16 cellular contexts compared by ENCODE assay signal in the genomic region with DNA sequence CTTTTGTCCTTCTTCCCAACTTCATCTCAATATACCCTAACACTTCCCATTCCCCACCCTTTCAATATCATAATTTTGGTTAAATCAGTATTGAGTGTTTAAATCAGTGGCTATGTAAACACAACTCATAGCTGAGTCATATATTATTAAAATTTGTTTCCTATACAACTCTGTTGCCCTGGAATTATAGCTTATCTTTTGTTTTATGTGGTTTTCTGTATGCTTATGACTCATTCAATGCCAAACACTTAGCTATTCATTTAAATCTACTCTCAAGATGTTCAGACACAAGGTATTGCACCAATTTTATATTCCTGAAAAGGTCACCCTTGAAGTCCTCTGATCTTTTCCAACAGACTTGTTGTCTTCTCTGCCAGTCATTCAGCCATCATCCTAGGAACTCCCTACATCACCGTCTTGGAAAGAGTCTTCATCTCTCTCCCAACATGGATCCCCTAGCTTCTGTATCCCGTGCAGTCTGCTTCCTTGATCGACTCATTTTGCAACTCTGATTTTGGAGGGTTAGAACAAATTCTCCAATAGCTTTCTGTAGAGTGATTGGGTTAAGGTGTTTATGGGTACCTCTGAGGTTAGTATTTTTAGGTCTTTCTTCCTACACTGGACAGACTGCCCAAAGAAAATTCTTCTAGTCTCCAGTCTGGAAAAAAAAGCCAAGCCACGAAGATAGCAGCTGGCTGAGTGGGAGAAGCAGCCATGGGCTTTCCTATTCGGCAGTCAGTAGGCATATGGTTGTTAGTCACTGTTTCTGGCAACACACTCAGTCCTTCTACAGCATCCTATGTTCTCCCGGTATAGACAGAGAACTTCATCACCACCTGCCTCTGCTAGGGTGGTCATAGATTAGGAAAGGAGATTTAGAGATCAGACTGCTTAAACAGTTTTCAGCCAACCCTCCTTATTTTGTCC.
DNase-seq lines count a peak whose midpoint lies in the region; ATAC-seq lines count a peak whose summit lies in the region.
"Had no signal": no experiment of that assay in that cellular context is flagged by ENCODE, and none has a peak within 500 bp of the region (broad histone marks: within the 10 kb centered on the region; RNA-seq: fewer than 3 reads in every experiment).

No MANE protein-coding gene starts in this region.

- no peak overlapping the region for H3K4me3 Mint-ChIP-seq in stimulated activated effector memory CD8-positive, alpha-beta T cell treated with anti-CD3 and anti-CD28 coated beads, Interleukin-12 subunit alpha, Interleukin-12 subunit beta, amount 100 ng/mL, for 72 hours

- H3K9me3 Mint-ChIP-seq in stimulated activated effector memory CD8-positive, alpha-beta T cell treated with anti-CD3 and anti-CD28 coated beads, Interleukin-12 subunit alpha, Interleukin-12 subunit beta, amount 100 ng/mL, for 72 hours = no peaks in the 10 kb centered on the region

- no peak for ATAC-seq in activated CD4-positive, CD25-positive, alpha-beta regulatory T cell treated with anti-CD3 and anti-CD28 coated beads, Interleukin-2, amount 50 U/mL, for 24 hours
- ATAC-seq in stimulated activated effector memory CD8-positive, alpha-beta T cell treated with anti-CD3 and anti-CD28 coated beads, Interleukin-12 subunit alpha, Interleukin-12 subunit beta, amount 100 ng/mL, for 72 hours = no peak
- ATAC-seq in left cardiac atrium = no peak
- ATAC-seq in HG03139 (IDR thresholded peaks at IDR 0.05; ENCODE audit: unreplicated experiment) = no peak

- no peaks in the 10 kb centered on the region for H3K4me1 Mint-ChIP-seq in stimulated activated effector memory CD8-positive, alpha-beta T cell treated with anti-CD3 and anti-CD28 coated beads, Interleukin-12 subunit alpha, Interleukin-12 subunit beta, amount 100 ng/mL, for 72 hours

- intact Hi-C loops in left cardiac atrium (cut with DNase I) = no loop called here

- no peaks in the 10 kb centered on the region for H3K36me3 Mint-ChIP-seq in stimulated activated effector memory CD8-positive, alpha-beta T cell treated with anti-CD3 and anti-CD28 coated beads, Interleukin-12 subunit alpha, Interleukin-12 subunit beta, amount 100 ng/mL, for 72 hours

- H3K27ac ChIP-seq in cingulate gyrus (ENCODE audit: low read depth, low read length) = peak overlapping the region; percentile 25
- H3K27ac ChIP-seq: ascending aorta, C4-2B, SJSA1 had no signal

- DNase-seq in EL = peak; percentile 32
- peak; percentile 79 for DNase-seq in NCI-H82 treated with DMSO at 0.1 percent for 48 hours (lab: John Stamatoyannopoulos, UW; ENCODE audit: unreplicated experiment)
- peak; percentile 65 for DNase-seq in myocyte (ENCODE audit: low read depth)
- no peak for DNase-seq in stimulated activated effector memory CD8-positive, alpha-beta T cell treated with anti-CD3 and anti-CD28 coated beads, Interleukin-12 subunit alpha, Interleukin-12 subunit beta, amount 100 ng/mL, for 72 hours (ENCODE audit: low spot score in 2 of 2)
- no peak for DNase-seq in left cardiac atrium
- DNase-seq: activated CD4-positive, CD25-positive, alpha-beta regulatory T cell treated with anti-CD3 and anti-CD28 coated beads, Interleukin-2, amount 50 U/mL, for 72 hours; activated T-cell treated with anti-CD3 and anti-CD28 coated beads for 4 hours; MV-4-11; stimulated activated CD4-positive, alpha-beta T cell treated with anti-CD3 and anti-CD28 coated beads, Interleukin-4, amount 100 ng/mL, for 24 hours; stimulated activated naive CD4-positive, alpha-beta T cell treated with Interleukin-2 at 50 U/mL for 16 hours had no signal

- H3K27ac Mint-ChIP-seq in stimulated activated effector memory CD8-positive, alpha-beta T cell treated with anti-CD3 and anti-CD28 coated beads, Interleukin-12 subunit alpha, Interleukin-12 subunit beta, amount 100 ng/mL, for 72 hours = no peak overlapping the region

Comparison
In these comparisons a context has a peak if more than half of its experiments do, and no peak if none do; other contexts are left out.
1. DNase-seq: peak in EL (single experiment), NCI-H82 treated with DMSO at 0.1 percent for 48 hours (single experiment) and myocyte (single experiment); none in stimulated activated effector memory CD8-positive, alpha-beta T cell treated with anti-CD3 and anti-CD28 coated beads, Interleukin-12 subunit alpha, Interleukin-12 subunit beta, amount 100 ng/mL, for 72 hours (0 of 2) and left cardiac atrium (single experiment).